ENCODE assay signal across 22 cellular contexts in genomic region chr5:67135381-67135780, GRCh38.
DNase-seq lines count a peak whose midpoint lies in the region; ATAC-seq, FAIRE-seq and TF ChIP-seq lines count a peak whose summit lies in the region.
"Had no signal": no experiment of that assay in that cellular context is flagged by ENCODE, and none has a peak within 500 bp of the region (broad histone marks: within the 10 kb centered on the region; RNA-seq: fewer than 3 reads in every experiment).

No MANE protein-coding gene starts in this region.

- H3K27me3 ChIP-seq in IMR-90 (ENCODE audit: control insufficient read depth, insufficient read depth, low read length) (no peaks in the 10 kb centered on the region), K562 (ENCODE audit: control insufficient read depth in 2 of 2, insufficient read depth in 2 of 2, low read length in 2 of 2) (no peaks in the 10 kb centered on the region), breast epithelium (no peaks in the 10 kb centered on the region)
- H3K27me3 ChIP-seq: BLaER1 treated with 17β-estradiol and CSF1 and Interleukin-3, amounts not matched to agents 10 nM and 100 nM had no signal

- no peak overlapping the region for H4K5ac ChIP-seq in IMR-90 (ENCODE audit: low read depth, low read length)

- TF ChIP-seq POLR2A in A549 (IDR thresholded peaks at IDR 0.05; ENCODE audit: low read length) (no peak), IMR-90 (IDR thresholded peaks at IDR 0.05; ENCODE audit: low read depth, low read length) (no peak), K562 (conservative IDR thresholded peaks at IDR 0.05) (no peak), breast epithelium (IDR thresholded peaks at IDR 0.05) (no peak), GM12891 (IDR thresholded peaks at IDR 0.05; ENCODE audit: low read depth, low read length) (no peak)

- in situ Hi-C loops in IMR-90 (cut with MboI; ENCODE audit: low sequenced_read_pairs), result no loop called here
- in situ Hi-C loops in K562 (cut with MboI), result no loop called here

- DNase-seq in A549 (ENCODE audit: low read depth in 1 of 2, low spot score in 1 of 2), result no peak
- DNase-seq in IMR-90, result no peak
- no peak for DNase-seq in K562 (ENCODE audit: extremely low read depth in 1 of 4, low spot score in 3 of 4)
- no peak for DNase-seq in breast epithelium (ENCODE audit: low spot score in 2 of 2)
- DNase-seq in left ventricle myocardium superior, result no peak
- DNase-seq in GM12891 (ENCODE audit: insufficient read length, low spot score), result no peak
- DNase-seq: 8988T; AML-193; Caco-2; Calu3; CD4-positive, alpha-beta T cell; CD8-positive, alpha-beta T cell; DMS79 treated with DMSO at 0.1 percent for 48 hours; GF-D8 had no signal

- H3K9ac ChIP-seq in IMR-90 (ENCODE audit: low read depth, low read length) (no peak overlapping the region), K562 (ENCODE audit: insufficient read depth in 1 of 2, low read depth in 2 of 2, low read length in 2 of 2) (no peak overlapping the region)
- H3K9ac ChIP-seq: BLaER1 treated with 17β-estradiol and CSF1 and Interleukin-3, amounts not matched to agents 10 nM and 100 nM had no signal

- H3K4ac ChIP-seq in IMR-90 (ENCODE audit: low read depth, low read length), result no peak overlapping the region

- H3K36me3 ChIP-seq in IMR-90 (ENCODE audit: control insufficient read depth, insufficient read depth, low read length) (peaks cover 2% of the 10 kb centered on the region; the same call in 1 of the 2 replicates), K562 (ENCODE audit: control insufficient read depth, insufficient read depth, low read length) (no peaks in the 10 kb centered on the region; the same call in 1 of the 3 replicates), breast epithelium (no peaks in the 10 kb centered on the region)

- no peak overlapping the region for H3K4me2 ChIP-seq in A549
- H3K4me2 ChIP-seq in IMR-90 (ENCODE audit: low read depth, low read length), result no peak overlapping the region
- H3K4me2 ChIP-seq in K562 (ENCODE audit: insufficient read depth, low read length), result no peak overlapping the region
- H3K4me2 ChIP-seq: BLaER1 treated with 17β-estradiol and CSF1 and Interleukin-3, amounts not matched to agents 10 nM and 100 nM had no signal

- no peak overlapping the region for H4K8ac ChIP-seq in IMR-90 (ENCODE audit: low read depth in 2 of 2, low read length in 2 of 2)

- BruUV-seq in IMR-90 (replicated peaks; lab: Mats Ljungman, UMichigan) (no TSS peak), K562 (replicated peaks; lab: Mats Ljungman, UMichigan) (no TSS peak)

- no peak overlapping the region for H2BK5ac ChIP-seq in IMR-90 (ENCODE audit: low read depth, low read length, poor library complexity, severe bottlenecking)

- H3K9me3 ChIP-seq in A549 (no peaks in the 10 kb centered on the region), IMR-90 (ENCODE audit: control insufficient read depth, insufficient read depth, low read length) (no peaks in the 10 kb centered on the region), K562 (replicated peaks; ENCODE audit: control insufficient read depth, insufficient read depth, low read depth, low read length) (no peaks in the 10 kb centered on the region), breast epithelium (no peaks in the 10 kb centered on the region)
- H3K9me3 ChIP-seq: Caco-2 had no signal

- no peak overlapping the region for H2AK9ac ChIP-seq in IMR-90 (replicated peaks; ENCODE audit: low read depth, low read length, poor library complexity)

- no peak for TF ChIP-seq RAD21 in A549 (conservative IDR thresholded peaks at IDR 0.05 in 1 of 2, IDR thresholded peaks at IDR 0.05 in 1 of 2)
- no peak for TF ChIP-seq RAD21 in IMR-90 (IDR thresholded peaks at IDR 0.05; ENCODE audit: low read length)
- no peak for TF ChIP-seq RAD21 in K562 (CRISPR knock-in tag; conservative IDR thresholded peaks at IDR 0.05 in 1 of 2, IDR thresholded peaks at IDR 0.05 in 1 of 2)

- no peaks in the 10 kb centered on the region for H4K20me1 ChIP-seq in IMR-90 (ENCODE audit: insufficient read depth, low read length)
- no peaks in the 10 kb centered on the region for H4K20me1 ChIP-seq in K562 (replicated peaks; ENCODE audit: control insufficient read depth, insufficient read depth, low read length)
- H4K20me1 ChIP-seq: BLaER1 treated with 17β-estradiol and CSF1 and Interleukin-3, amounts not matched to agents 10 nM and 100 nM had no signal

- CTCF ChIA-PET in A549 (lab: Yijun Ruan, JAX) (no interaction called here), IMR-90 (lab: Yijun Ruan, JAX) (no interaction called here), K562 (lab: Yijun Ruan, JAX; ENCODE audit: low intra/inter-chr PET ratio) (no interaction called here)

- H3K18ac ChIP-seq in IMR-90 (ENCODE audit: low read depth, low read length), result no peak overlapping the region

- H2AK5ac ChIP-seq in IMR-90 (ENCODE audit: low read depth, low read length), result no peak overlapping the region

- no peak overlapping the region for H3K56ac ChIP-seq in IMR-90 (ENCODE audit: extremely low read depth, insufficient read depth, low read length)

- WGBS in A549 (ENCODE audit: missing lambda C conversion rate), result 93% methylated on average over 4 of the region's 4 CpGs
- no CpG with 5 or more reads among the region's 4 CpGs for WGBS in IMR-90 (ENCODE audit: extremely low coverage in 2 of 2, insufficient read length in 1 of 2), 2 experiments
- WGBS in K562 (ENCODE audit: insufficient coverage, low coverage, missing lambda C conversion rate), result 83% methylated on average over 4 of the region's 4 CpGs

- H3K14ac ChIP-seq in IMR-90 (replicated peaks; ENCODE audit: low read depth, low read length), result no peak overlapping the region

- H3K4me1 ChIP-seq in A549 (no peaks in the 10 kb centered on the region), IMR-90 (ENCODE audit: control insufficient read depth, insufficient read depth, low read length) (no peaks in the 10 kb centered on the region), K562 (replicated peaks in 1 of 2; ENCODE audit: control insufficient read depth in 2 of 2, insufficient read depth in 2 of 2, low read length in 2 of 2) (peaks cover 0 to 3% of the 10 kb centered on the region in 2 experiments; a peak in 1 of 5 replicates), breast epithelium (no peaks in the 10 kb centered on the region)
- H3K4me1 ChIP-seq: Caco-2 had no signal

- H3K9me1 ChIP-seq in IMR-90 (ENCODE audit: insufficient read depth, low read length) (no peaks in the 10 kb centered on the region; the same call in 1 of the 2 replicates), K562 (ENCODE audit: control insufficient read depth, insufficient read depth, low read length) (no peaks in the 10 kb centered on the region)

- TF ChIP-seq CTCF in A549 (IDR thresholded peaks at IDR 0.05), result no peak
- TF ChIP-seq CTCF in IMR-90 (conservative IDR thresholded peaks at IDR 0.05; ENCODE audit: low read depth, low read length), result no peak
- no peak for TF ChIP-seq CTCF in K562 (IDR thresholded peaks at IDR 0.05 in 2 of 3, conservative IDR thresholded peaks at IDR 0.05 in 1 of 3; ENCODE audit: insufficient read depth in 2 of 3, low read depth in 1 of 3, low read length in 3 of 3)
- TF ChIP-seq CTCF in breast epithelium (IDR thresholded peaks at IDR 0.05), result no peak

- H2AFZ ChIP-seq in IMR-90 (replicated peaks; ENCODE audit: low read length, poor library complexity) (no peak overlapping the region), K562 (ENCODE audit: low read depth, low read length) (no peak overlapping the region)

- H3K4me3 ChIP-seq in A549 (no peak overlapping the region), IMR-90 (ENCODE audit: insufficient read depth, low read depth, low read length) (no peak overlapping the region), K562 (no peak overlapping the region), breast epithelium (no peak overlapping the region)
- H3K4me3 ChIP-seq: BLaER1 treated with 17β-estradiol and CSF1 and Interleukin-3, amounts not matched to agents 10 nM and 100 nM had no signal

- no peak for TF ChIP-seq EP300 in A549 (IDR thresholded peaks at IDR 0.05)
- TF ChIP-seq EP300 in K562 (IDR thresholded peaks at IDR 0.05; ENCODE audit: low read length), result no peak

- intact Hi-C loops in IMR-90 (cut with micrococcal nuclease), result no loop called here
- intact Hi-C loops in K562 (cut with micrococcal nuclease), result no loop called here
- intact Hi-C loops in breast epithelium (cut with DNase I; ENCODE audit: low total_unique reads), result no loop called here
- intact Hi-C loops in left ventricle myocardium superior (cut with micrococcal nuclease), result no loop called here

- H2BK15ac ChIP-seq in IMR-90 (ENCODE audit: low read depth, low read length), result no peak overlapping the region

- no peak overlapping the region for H2BK120ac ChIP-seq in IMR-90 (ENCODE audit: low read depth, low read length)

- dilution Hi-C loops in IMR-90 (cut with HindIII; ENCODE audit: low sequenced_read_pairs, unreplicated experiment), result no loop called here

- POLR2A ChIA-PET in A549 (lab: Yijun Ruan, JAX), result no interaction called here
- POLR2A ChIA-PET in IMR-90 (lab: Charles Lee; ENCODE audit: unreplicated experiment), result no interaction called here
- POLR2A ChIA-PET in K562 (lab: Yijun Ruan, JAX), result no interaction called here

- H3K79me1 ChIP-seq in IMR-90 (ENCODE audit: low read depth in 1 of 2, low read length in 2 of 2), result no peaks in the 10 kb centered on the region

- no peaks in the 10 kb centered on the region for H3K79me2 ChIP-seq in K562 (ENCODE audit: control insufficient read depth, insufficient read depth, low read length)

- H3K23ac ChIP-seq in IMR-90 (ENCODE audit: low read depth, low read length), result no peak overlapping the region

- H2BK20ac ChIP-seq in IMR-90 (ENCODE audit: low read depth, low read length), result no peak overlapping the region

- H3K27ac ChIP-seq in A549 (no peak overlapping the region), IMR-90 (ENCODE audit: insufficient read depth, low read length) (no peak overlapping the region), K562 (ENCODE audit: extremely low read depth, low read depth, low read length) (no peak overlapping the region), breast epithelium (no peak overlapping the region)
- H3K27ac ChIP-seq: BLaER1 treated with 17β-estradiol and CSF1 and Interleukin-3, amounts not matched to agents 10 nM and 100 nM; C4-2B had no signal

- FAIRE-seq in A549 (lab: Jason Lieb, UNC), result no peak
- FAIRE-seq in K562 (lab: Jason Lieb, UNC), result no peak
- no peak for FAIRE-seq in GM12891 (lab: Jason Lieb, UNC)
- FAIRE-seq: A204.1, D721Med, G401.6, GM12892, GM18507, GM19239 had no signal

- no peak overlapping the region for H4K91ac ChIP-seq in IMR-90 (ENCODE audit: insufficient read depth, low read depth, low read length)

- no peak for ATAC-seq in A549
- ATAC-seq in IMR-90 (ENCODE audit: low read depth), result no peak
- no peak for ATAC-seq in K562
- no peak for ATAC-seq in left ventricle myocardium superior
- ATAC-seq: CD8-positive, alpha-beta T cell had no signal

TF ChIP-seq in K562, 482 proteins besides CTCF, POLR2A, EP300 and RAD21 (continues in another document):
- TF ChIP-seq ZNF316 (IDR thresholded peaks at IDR 0.05), result peak; percentile 40; the same call in 1 of the 2 replicates
- TF ChIP-seq SMAD2 (IDR thresholded peaks at IDR 0.05; ENCODE audit: low read depth, low read length), result no peak
- 0 out of 2 replicates have a peak, but pooled peaks have one; percentile 15 for TF ChIP-seq C11orf30 (IDR thresholded peaks at IDR 0.05; ENCODE audit: low read depth)

TF ChIP-seq in GM12891, 5 proteins besides CTCF, POLR2A, EP300 and RAD21 (continues in another document):
- TF ChIP-seq TAF1 (IDR thresholded peaks at IDR 0.05; ENCODE audit: low read depth, low read length), result no peak
- no peak for TF ChIP-seq POLR2AphosphoS5 (IDR thresholded peaks at IDR 0.05; ENCODE audit: low read depth, low read length)
- no peak for TF ChIP-seq POU2F2 (IDR thresholded peaks at IDR 0.05; ENCODE audit: low read depth, low read length)

Comparison
In these comparisons a context has a peak if more than half of its experiments do, and no peak if none do; other contexts are left out.
1. Of the 35 proteins assayed by ChIP-seq in both K562 and A549: peak only in K562: none; only in A549: MAFK; in both: none; in neither: 34.